ENCODE assay signal across 18 cellular contexts in genomic region chr2:43103093-43103404, GRCh38.
DNase-seq lines count a peak whose midpoint lies in the region; ATAC-seq and TF ChIP-seq lines count a peak whose summit lies in the region.
"Had no signal": no experiment of that assay in that cellular context is flagged by ENCODE, and none has a peak within 500 bp of the region (broad histone marks: within the 10 kb centered on the region; RNA-seq: fewer than 3 reads in every experiment).

No MANE protein-coding gene starts in this region.

- H3K9me3 Mint-ChIP-seq in brain, result peaks cover 0 to 23% (median 15%) of the 10 kb centered on the region in 5 experiments

- no peak overlapping the region for H3K4me3 ChIP-seq in esophagus squamous epithelium
- no peak overlapping the region for H3K4me3 ChIP-seq in prostate gland
- no peak overlapping the region for H3K4me3 ChIP-seq in tibial nerve

- H3K27me3 Mint-ChIP-seq in brain, result no peaks in the 10 kb centered on the region
- H3K27me3 Mint-ChIP-seq: B cell had no signal

- WGBS in esophagus squamous epithelium, 2 donors, result 32 to 67% methylated on average over 3 of the region's 3 CpGs
- WGBS in prostate gland, result 64% methylated on average over 3 of the region's 3 CpGs
- whole genome bisulfite sequencing in tibial nerve, 2 donors, result 74 to 78% methylated on average over 3 of the region's 3 CpGs

- TF ChIP-seq CTCF in brain (conservative IDR thresholded peaks at IDR 0.05) (no peak), esophagus squamous epithelium (IDR thresholded peaks at IDR 0.05) (no peak), prostate gland (IDR thresholded peaks at IDR 0.05) (no peak), tibial nerve (IDR thresholded peaks at IDR 0.05) (no peak)

- H3K27ac ChIP-seq in esophagus squamous epithelium (peak overlapping the region; percentile 75 to 89 (median 86)), prostate gland (peak overlapping the region; percentile 69 to 71), tibial nerve (peak overlapping the region; percentile 81 to 94 (median 89))
- H3K27ac ChIP-seq: HL-60 had no signal

- H3K36me3 Mint-ChIP-seq in brain, result peaks cover 5% of the 10 kb centered on the region

- H3K27me3 ChIP-seq in esophagus squamous epithelium (no peaks in the 10 kb centered on the region), prostate gland (replicated peaks; ENCODE audit: insufficient read depth) (no peaks in the 10 kb centered on the region), tibial nerve (no peaks in the 10 kb centered on the region)

- no peak for ATAC-seq in HG03175 (IDR thresholded peaks at IDR 0.05; ENCODE audit: unreplicated experiment)

- H3K9me3 ChIP-seq in esophagus squamous epithelium, result no peaks in the 10 kb centered on the region
- no peaks in the 10 kb centered on the region for H3K9me3 ChIP-seq in prostate gland
- no peaks in the 10 kb centered on the region for H3K9me3 ChIP-seq in tibial nerve

- peak overlapping the region in 4 of 5 experiments; percentile 28 to 98 (median 94) for H3K27ac Mint-ChIP-seq in brain

- no peak for TF ChIP-seq EP300 in tibial nerve (IDR thresholded peaks at IDR 0.05)

- no peaks in the 10 kb centered on the region for H3K36me3 ChIP-seq in esophagus squamous epithelium
- no peaks in the 10 kb centered on the region for H3K36me3 ChIP-seq in prostate gland
- no peaks in the 10 kb centered on the region for H3K36me3 ChIP-seq in tibial nerve

- no peak for TF ChIP-seq POLR2A in esophagus squamous epithelium (IDR thresholded peaks at IDR 0.05)
- TF ChIP-seq POLR2A in prostate gland (IDR thresholded peaks at IDR 0.05), result no peak
- TF ChIP-seq POLR2A in tibial nerve (IDR thresholded peaks at IDR 0.05), result no peak

- H3K4me1 ChIP-seq in esophagus squamous epithelium (peaks cover 42 to 77% (median 45%) of the 10 kb centered on the region in 3 donors), prostate gland (replicated peaks) (no peaks in the 10 kb centered on the region), tibial nerve (peaks cover 0 to 88% (median 54%) of the 10 kb centered on the region in 4 donors)

- intact Hi-C loops in esophagus squamous epithelium (cut with DNase I), result no loop called here
- intact Hi-C loops in prostate gland (cut with DNase I), result no loop called here

- peaks cover 73% of the 10 kb centered on the region for H3K4me1 Mint-ChIP-seq in brain

- no peak overlapping the region for H3K4me3 Mint-ChIP-seq in brain
- H3K4me3 Mint-ChIP-seq: B cell had no signal

- DNase-seq in esophagus squamous epithelium (lab: John Stamatoyannopoulos, UW), result no peak
- DNase-seq in prostate gland (ENCODE audit: low spot score), result no peak
- no peak for DNase-seq in tibial nerve (ENCODE audit: low spot score in 2 of 2)
- DNase-seq in activated CD8-positive, alpha-beta memory T cell treated with anti-CD3 and anti-CD28 coated beads for 24 hours, result no peak
- DNase-seq in NCI-H510A (lab: John Stamatoyannopoulos, UW), result no peak
- DNase-seq: activated effector memory CD4-positive, alpha-beta T cell treated with Interleukin-2 at 50 U/mL for 16 hours; dermis blood vessel endothelial cell; GDM1; KBM-7; kidney glomerular epithelial cell; NCI-H1092 treated with DMSO at 0.1 percent for 48 hours; posterior cingulate gyrus; stimulated activated CD4-positive, alpha-beta T cell treated with anti-CD3 and anti-CD28 coated beads, Interleukin-15, amount 100 ng/mL, for 24 hours; stimulated activated naive CD4-positive, alpha-beta T cell treated with Interleukin-2 at 50 U/mL for 16 hours had no signal
